Comparison of ENCODE assay signal across 13 cellular contexts in genomic region chr7:76326646-76327233, GRCh38. TPM values are rescaled to one million over a fixed set of nuclear protein-coding genes. Genes with fewer than 3 reads are reported as not detected.
DNase-seq lines count a peak whose midpoint lies in the region; ATAC-seq and TF ChIP-seq lines count a peak whose summit lies in the region.
"Had no signal": no experiment of that assay in that cellular context is flagged by ENCODE, and none has a peak within 500 bp of the region (broad histone marks: within the 10 kb centered on the region; RNA-seq: fewer than 3 reads in every experiment).

No MANE protein-coding gene starts in this region.

- H3K4me1 ChIP-seq in heart left ventricle (peaks cover 0 to 75% (median 43%) of the 10 kb centered on the region in 12 donors), tibial artery (peaks cover 0 to 64% (median 24%) of the 10 kb centered on the region in 4 donors)

- no peak for TF ChIP-seq CTCF in heart left ventricle (IDR thresholded peaks at IDR 0.05)
- no peak for TF ChIP-seq CTCF in fibroblast of villous mesenchyme (IDR thresholded peaks at IDR 0.05; ENCODE audit: insufficient read depth, low read depth, low read length)
- TF ChIP-seq CTCF in tibial artery (IDR thresholded peaks at IDR 0.05): no peak

- peak overlapping the region in 7 of 12 donors; percentile 13 to 68 (median 42) for H3K27ac ChIP-seq in heart left ventricle
- peak overlapping the region; percentile 3 to 7 for H3K27ac ChIP-seq in tibial artery

- ATAC-seq in heart left ventricle: peak in 1 of 4 donors; percentile 10
- no peak for ATAC-seq in left cardiac atrium
- no peak for ATAC-seq in left lobe of liver

- DNase-seq in heart left ventricle (peak in 1 of 5 donors; percentile 4), left cardiac atrium (no peak), astrocyte of the hippocampus (ENCODE audit: low read depth, low spot score) (peak; percentile 41), fibroblast of villous mesenchyme (ENCODE audit: low read depth) (peak; percentile 79), tibial artery (no peak), left lobe of liver (ENCODE audit: low spot score) (no peak), NCI-H774 (lab: John Stamatoyannopoulos, UW) (no peak)
- no peak for DNase-seq in activated CD4-positive, CD25-positive, alpha-beta regulatory T cell treated with anti-CD3 and anti-CD28 coated beads, Interleukin-2, amount 50 U/mL, for 72 hours
- DNase-seq: activated CD4-positive, alpha-beta T cell treated with anti-CD3 and anti-CD28 coated beads, Interleukin-2, amount 50 U/mL, for 4 hours; COR-L47; effector memory CD4-positive, alpha-beta T cell; naive B cell; SIG-M5 had no signal

- H3K4me3 ChIP-seq in heart left ventricle: no peak overlapping the region
- no peak overlapping the region for H3K4me3 ChIP-seq in fibroblast of villous mesenchyme (ENCODE audit: low read depth, low read length)
- H3K4me3 ChIP-seq in tibial artery: no peak overlapping the region

- WGBS in heart left ventricle, 4 donors: 30 to 45% (median 42%) methylated on average over 5 of the region's 5 CpGs

- intact Hi-C loops in heart left ventricle (cut with DNase I): no loop called here
- intact Hi-C loops in left cardiac atrium (cut with DNase I): no loop called here
- intact Hi-C loops in tibial artery (cut with DNase I; ENCODE audit: low total_unique reads): no loop called here

- peaks cover 3 to 81% (median 50%) of the 10 kb centered on the region in 9 donors for H3K36me3 ChIP-seq in heart left ventricle
- peaks cover 12 to 46% (median 30%) of the 10 kb centered on the region in 3 donors for H3K36me3 ChIP-seq in tibial artery

- H3K27me3 ChIP-seq in heart left ventricle (no peaks in the 10 kb centered on the region), tibial artery (no peaks in the 10 kb centered on the region)

- no peak for TF ChIP-seq POLR2A in heart left ventricle (IDR thresholded peaks at IDR 0.05)

- no peaks in the 10 kb centered on the region for H3K9me3 ChIP-seq in heart left ventricle
- no peaks in the 10 kb centered on the region for H3K9me3 ChIP-seq in tibial artery

RNA-seq across cellular contexts. Expression of gene HSPB1, which starts 24.3 kb away (rescaled TPM):
- total RNA-seq in heart left ventricle (1,000 to 10,000 TPM in 8 of 9 donors, 100 to 1,000 TPM in 1; 822 to 5,278 (median 1,968) TPM), left cardiac atrium (1,000 to 10,000 TPM; 1,191 to 2,127 TPM), fibroblast of villous mesenchyme (77.7 and 130 TPM in 2 replicates), left lobe of liver (72.4 TPM)
- polyA plus RNA-seq in heart left ventricle: 1,000 to 10,000 TPM; 2,695 to 3,131 TPM

RNA-seq across cellular contexts. Expression of gene YWHAG, which starts 32.1 kb away (rescaled TPM):
- total RNA-seq in heart left ventricle (100 to 1,000 TPM; 141 to 282 (median 196) TPM), left cardiac atrium (100 to 1,000 TPM; 218 to 253 TPM), fibroblast of villous mesenchyme (125 and 141 TPM in 2 replicates), left lobe of liver (44.8 TPM)
- 100 to 1,000 TPM in 1 of 2 donors, 10 to 100 TPM in 1; 85.5 to 186 TPM for polyA plus RNA-seq in heart left ventricle

Comparison
In these comparisons a context has a peak if more than half of its experiments do, and no peak if none do; other contexts are left out.
1. DNase-seq: peak in astrocyte of the hippocampus (single experiment) and fibroblast of villous mesenchyme (single experiment); none in left cardiac atrium (single experiment), tibial artery (0 of 2), left lobe of liver (single experiment), NCI-H774 (single experiment) and activated CD4-positive, CD25-positive, alpha-beta regulatory T cell treated with anti-CD3 and anti-CD28 coated beads, Interleukin-2, amount 50 U/mL, for 72 hours (single experiment).